Comparison of ENCODE assay signal across 1 cellular context in genomic region chr7:43308913-43309789, GRCh38.
TF ChIP-seq lines count a peak whose summit lies in the region.

No MANE protein-coding gene starts in this region.

TF ChIP-seq in GM12878, 131 proteins besides CTCF, POLR2A, EP300 and RAD21 (continued from another document):
- peak; percentile 40; the same call in 1 of the 2 replicates for TF ChIP-seq CREM (IDR thresholded peaks at IDR 0.05; ENCODE audit: low read depth)
- no peak for TF ChIP-seq HDAC2 (IDR thresholded peaks at IDR 0.05)
- no peak for TF ChIP-seq CBX5 (IDR thresholded peaks at IDR 0.05; ENCODE audit: low read depth)
- TF ChIP-seq BMI1 (IDR thresholded peaks at IDR 0.05; ENCODE audit: borderline replicate concordance), result no peak; the same call in 1 of the 2 replicates
- TF ChIP-seq DPF2 (IDR thresholded peaks at IDR 0.05), result peak; percentile 79
- TF ChIP-seq SMAD1 (IDR thresholded peaks at IDR 0.05; ENCODE audit: low read depth, partially characterized antibody), result peak; percentile 72
- TF ChIP-seq IRF3 (IDR thresholded peaks at IDR 0.05), result no peak
- peak; percentile 92 for TF ChIP-seq PAX5 (IDR thresholded peaks at IDR 0.05; ENCODE audit: borderline replicate concordance, low read depth, low read length)
- no peak for TF ChIP-seq PAX8 (IDR thresholded peaks at IDR 0.05)
- no peak for TF ChIP-seq SREBF1 (IDR thresholded peaks at IDR 0.05; ENCODE audit: low read length)
